ENCODE assay signal across 12 cellular contexts in the genomic region with DNA sequence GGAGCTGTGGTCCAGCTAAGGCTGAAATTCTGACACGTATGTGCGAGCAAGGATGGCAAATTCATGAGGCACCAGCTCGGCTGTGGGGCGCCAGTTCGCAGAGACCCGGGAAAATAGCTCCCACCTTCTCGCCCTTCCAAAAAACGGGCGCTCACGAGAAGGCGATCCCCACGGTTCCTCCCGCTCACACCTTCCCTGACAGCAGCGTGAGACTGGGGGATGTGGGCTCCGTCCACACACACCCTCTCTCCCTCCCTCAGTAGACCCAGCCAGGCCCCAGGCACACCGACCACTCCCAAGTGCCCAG. TPM values are rescaled to one million over a fixed set of nuclear protein-coding genes. Genes with fewer than 3 reads are reported as not detected.
DNase-seq lines count a peak whose midpoint lies in the region; ATAC-seq and TF ChIP-seq lines count a peak whose summit lies in the region.
"Had no signal": no experiment of that assay in that cellular context is flagged by ENCODE, and none has a peak within 500 bp of the region (broad histone marks: within the 10 kb centered on the region; RNA-seq: fewer than 3 reads in every experiment).

No MANE protein-coding gene starts in this region.

- H3K36me3 Mint-ChIP-seq in activated naive CD8-positive, alpha-beta T cell, result no peaks in the 10 kb centered on the region
- no peaks in the 10 kb centered on the region for H3K36me3 Mint-ChIP-seq in activated naive CD8-positive, alpha-beta T cell treated with anti-CD3 and anti-CD28 coated beads, Interleukin-2, amount 50 U/mL, for 24 hours (ENCODE audit: low read depth)
- H3K36me3 Mint-ChIP-seq in type B pancreatic cell, result peaks cover 7% of the 10 kb centered on the region

- H3K27ac Mint-ChIP-seq in activated naive CD8-positive, alpha-beta T cell, result no peak overlapping the region
- no peak overlapping the region for H3K27ac Mint-ChIP-seq in activated naive CD8-positive, alpha-beta T cell treated with anti-CD3 and anti-CD28 coated beads, Interleukin-2, amount 50 U/mL, for 24 hours
- no peak overlapping the region for H3K27ac Mint-ChIP-seq in type B pancreatic cell
- H3K27ac Mint-ChIP-seq: dendritic cell treated with granulocyte-macrophage colony-stimulating factor and Interleukin-4, amounts not matched to agents 40 ng/mL and 50 ng/mL, for 4 days had no signal

- no peak for ATAC-seq in activated naive CD8-positive, alpha-beta T cell treated with anti-CD3 and anti-CD28 coated beads, Interleukin-2, amount 50 U/mL, for 24 hours

- H3K4me3 ChIP-seq in coronary artery (peak overlapping the region; percentile 75), mesodermal cell (ENCODE audit: extremely low read depth, insufficient read depth, low read length, poor library complexity, severe bottlenecking) (peak overlapping the region; percentile 32)

- peaks cover 12% of the 10 kb centered on the region for H3K27me3 Mint-ChIP-seq in activated naive CD8-positive, alpha-beta T cell
- H3K27me3 Mint-ChIP-seq in activated naive CD8-positive, alpha-beta T cell treated with anti-CD3 and anti-CD28 coated beads, Interleukin-2, amount 50 U/mL, for 24 hours, result peaks cover 23% of the 10 kb centered on the region
- H3K27me3 Mint-ChIP-seq in type B pancreatic cell, result peaks cover 36% of the 10 kb centered on the region

- H3K4me3 Mint-ChIP-seq in activated naive CD8-positive, alpha-beta T cell, result peak overlapping the region; percentile 23
- no peak overlapping the region for H3K4me3 Mint-ChIP-seq in activated naive CD8-positive, alpha-beta T cell treated with anti-CD3 and anti-CD28 coated beads, Interleukin-2, amount 50 U/mL, for 24 hours
- H3K4me3 Mint-ChIP-seq in type B pancreatic cell, result peak overlapping the region; percentile 96

- no peaks in the 10 kb centered on the region for H3K9me3 Mint-ChIP-seq in activated naive CD8-positive, alpha-beta T cell (ENCODE audit: low read depth)
- H3K9me3 Mint-ChIP-seq in activated naive CD8-positive, alpha-beta T cell treated with anti-CD3 and anti-CD28 coated beads, Interleukin-2, amount 50 U/mL, for 24 hours, result no peaks in the 10 kb centered on the region
- no peaks in the 10 kb centered on the region for H3K9me3 Mint-ChIP-seq in type B pancreatic cell
- H3K9me3 Mint-ChIP-seq: dendritic cell treated with granulocyte-macrophage colony-stimulating factor and Interleukin-4, amounts not matched to agents 40 ng/mL and 50 ng/mL, for 4 days had no signal

- H3K9me3 ChIP-seq in mesodermal cell (ENCODE audit: control insufficient read depth, low read length), result no peaks in the 10 kb centered on the region

- H3K27ac ChIP-seq in coronary artery (no peak overlapping the region), mesodermal cell (ENCODE audit: low read depth, low read length, severe bottlenecking) (no peak overlapping the region)

- no peak for TF ChIP-seq CTCF in coronary artery (IDR thresholded peaks at IDR 0.05)
- no peak for TF ChIP-seq CTCF in type B pancreatic cell (conservative IDR thresholded peaks at IDR 0.05)

- no peaks in the 10 kb centered on the region for H3K36me3 ChIP-seq in mesodermal cell (ENCODE audit: control insufficient read depth, insufficient read depth, low read length)

- no peak for DNase-seq in activated naive CD8-positive, alpha-beta T cell treated with anti-CD3 and anti-CD28 coated beads, Interleukin-2, amount 50 U/mL, for 24 hours
- DNase-seq in coronary artery (ENCODE audit: low spot score) (no peak), type B pancreatic cell (ENCODE audit: extremely low spot score, unreplicated experiment) (no peak), amniotic stem cell (lab: John Stamatoyannopoulos, UW) (no peak), cerebellar nuclear complex (lab: John Stamatoyannopoulos, UW) (no peak), C1 segment of cervical spinal cord (lab: John Stamatoyannopoulos, UW) (no peak)
- DNase-seq: ACHN, IMR-90, NCI-H446 treated with DMSO at 0.1 percent for 48 hours had no signal

- H3K4me1 ChIP-seq in mesodermal cell (ENCODE audit: control insufficient read depth, insufficient read depth, low read length, poor library complexity, severe bottlenecking), result peaks cover 6% of the 10 kb centered on the region

- 0% methylated on average over 4 of the region's 16 CpGs for WGBS in mesodermal cell (ENCODE audit: insufficient coverage in 2 of 2), 2 experiments

- H3K4me1 Mint-ChIP-seq in activated naive CD8-positive, alpha-beta T cell (ENCODE audit: low read depth), result peaks cover 8% of the 10 kb centered on the region
- no peaks in the 10 kb centered on the region for H3K4me1 Mint-ChIP-seq in activated naive CD8-positive, alpha-beta T cell treated with anti-CD3 and anti-CD28 coated beads, Interleukin-2, amount 50 U/mL, for 24 hours
- H3K4me1 Mint-ChIP-seq in type B pancreatic cell (ENCODE audit: unreplicated experiment), result peaks cover 57% of the 10 kb centered on the region

RNA-seq across cellular contexts. Expression of a gene that starts 0.6 kb away (rescaled TPM):
- 63.7 TPM for polyA plus RNA-seq in mesodermal cell (2013, experiment 1 of 2)
- polyA plus RNA-seq in mesodermal cell (2013, experiment 2 of 2), result 72.7 TPM
- total RNA-seq in type B pancreatic cell (ENCODE audit: low replicate concordance), result 192 and 628 TPM in 2 replicates
- total RNA-seq: IMR-90 had no signal
- polyA plus RNA-seq: IMR-90 had no signal
